Comparison of ENCODE assay signal across 22 cellular contexts in genomic region chr6:99216959-99217358, GRCh38.
A peak's percentile ranks its signal among the peaks of the same experiment; 100 is the strongest.
DNase-seq lines count a peak whose midpoint lies in the region; ATAC-seq, FAIRE-seq and TF ChIP-seq lines count a peak whose summit lies in the region.
"Had no signal": no experiment of that assay in that cellular context is flagged by ENCODE, and none has a peak within 500 bp of the region (broad histone marks: within the 10 kb centered on the region; RNA-seq: fewer than 3 reads in every experiment).

No MANE protein-coding gene starts in this region.

- no peak for TF ChIP-seq CTCF in K562 (IDR thresholded peaks at IDR 0.05 in 2 of 3, conservative IDR thresholded peaks at IDR 0.05 in 1 of 3; ENCODE audit: insufficient read depth in 2 of 3, low read depth in 1 of 3, low read length in 3 of 3)
- TF ChIP-seq CTCF in Caco-2 (IDR thresholded peaks at IDR 0.05; ENCODE audit: insufficient read depth in 1 of 2, low read depth in 1 of 2, low read length in 1 of 2, severe bottlenecking in 1 of 2, unreplicated experiment in 1 of 2), result no peak

- H3K79me2 ChIP-seq in K562 (ENCODE audit: control insufficient read depth, insufficient read depth, low read length), result no peaks in the 10 kb centered on the region

- no peaks in the 10 kb centered on the region for H3K36me3 Mint-ChIP-seq in Caco-2 (ENCODE audit: insufficient read depth, unreplicated experiment)
- H3K36me3 Mint-ChIP-seq: CD4-positive, alpha-beta memory T cell; IgD-negative memory B cell had no signal

- H3K27me3 Mint-ChIP-seq in Caco-2 (ENCODE audit: insufficient read depth, unreplicated experiment), result peaks cover 8% of the 10 kb centered on the region
- H3K27me3 Mint-ChIP-seq: IgD-negative memory B cell had no signal

- H3K27ac Mint-ChIP-seq in Caco-2 (ENCODE audit: unreplicated experiment), result no peak overlapping the region
- H3K27ac Mint-ChIP-seq: CD4-positive, alpha-beta memory T cell; IgD-negative memory B cell had no signal

- H3K4me3 ChIP-seq in K562, result no peak overlapping the region
- no peak overlapping the region for H3K4me3 ChIP-seq in Caco-2 (ENCODE audit: low read depth, low read length)
- H3K4me3 ChIP-seq: GM23248 had no signal

- DNase-seq in HT1080 (ENCODE audit: low read depth), result peak; percentile 6
- no peak for DNase-seq in K562 (ENCODE audit: extremely low read depth in 1 of 4, low spot score in 3 of 4)
- DNase-seq in iPS-NIHi7 (ENCODE audit: extremely low spot score), result peak; percentile 35
- no peak for DNase-seq in activated CD4-positive, alpha-beta T cell treated with anti-CD3 and anti-CD28 coated beads for 4 hours
- DNase-seq in effector CD8-positive, alpha-beta T cell (lab: John Stamatoyannopoulos, UW), result no peak
- DNase-seq in NCI-H2107 (lab: John Stamatoyannopoulos, UW), result no peak
- no peak for DNase-seq in Caco-2
- DNase-seq: C1 segment of cervical spinal cord; CD4-positive, alpha-beta memory T cell; COR-L47; GM23248; NCI-H1048; NCI-H1417 treated with DMSO at 0.1 percent for 48 hours; NCI-H187; NCI-H2081 treated with DMSO at 0.1 percent for 48 hours; NCI-H446 treated with DMSO at 0.1 percent for 48 hours; NCI-H526 treated with DMSO at 0.1 percent for 48 hours; SHP77 had no signal

- H3K9me3 Mint-ChIP-seq in Caco-2 (ENCODE audit: unreplicated experiment), result no peaks in the 10 kb centered on the region
- H3K9me3 Mint-ChIP-seq: IgD-negative memory B cell had no signal

- no peak for TF ChIP-seq POLR2A in K562 (conservative IDR thresholded peaks at IDR 0.05)

- no peaks in the 10 kb centered on the region for H3K4me1 Mint-ChIP-seq in Caco-2 (ENCODE audit: low read depth, unreplicated experiment)
- H3K4me1 Mint-ChIP-seq: IgD-negative memory B cell had no signal

- in situ Hi-C loops in K562 (cut with MboI), result no loop called here

- no peak for FAIRE-seq in K562 (lab: Jason Lieb, UNC)
- FAIRE-seq: G401.6 had no signal

- CTCF ChIA-PET in K562 (lab: Yijun Ruan, JAX; ENCODE audit: low intra/inter-chr PET ratio) (no interaction called here), Caco-2 (lab: Charles Lee) (no interaction called here)

- H3K9ac ChIP-seq in K562 (ENCODE audit: insufficient read depth in 1 of 2, low read depth in 2 of 2, low read length in 2 of 2), result no peak overlapping the region
- H3K9ac ChIP-seq: GM23248 had no signal

- H3K9me3 ChIP-seq in K562 (replicated peaks; ENCODE audit: control insufficient read depth, insufficient read depth, low read depth, low read length), result no peaks in the 10 kb centered on the region
- no peaks in the 10 kb centered on the region for H3K9me3 ChIP-seq in Caco-2

- H4K20me1 ChIP-seq in K562 (replicated peaks; ENCODE audit: control insufficient read depth, insufficient read depth, low read length), result no peaks in the 10 kb centered on the region

- H3K36me3 ChIP-seq in K562 (ENCODE audit: control insufficient read depth, insufficient read depth, low read length), result no peaks in the 10 kb centered on the region
- no peaks in the 10 kb centered on the region for H3K36me3 ChIP-seq in Caco-2 (ENCODE audit: control insufficient read depth, insufficient read depth, low read length)

- POLR2A ChIA-PET in K562 (lab: Yijun Ruan, JAX), result no interaction called here
- POLR2A ChIA-PET in Caco-2 (lab: Charles Lee), result no interaction called here

- H3K4me2 ChIP-seq in K562 (ENCODE audit: insufficient read depth, low read length), result no peak overlapping the region

- no peak overlapping the region for H2AFZ ChIP-seq in K562 (ENCODE audit: low read depth, low read length)
- H2AFZ ChIP-seq: GM23248 had no signal

- peak; percentile 54; the same call in 2 of the 3 replicates for ATAC-seq in K562
- ATAC-seq: Panc1 had no signal

- TF ChIP-seq RAD21 in K562 (CRISPR knock-in tag; conservative IDR thresholded peaks at IDR 0.05 in 1 of 2, IDR thresholded peaks at IDR 0.05 in 1 of 2), result no peak

- H3K9me1 ChIP-seq in K562 (ENCODE audit: control insufficient read depth, insufficient read depth, low read length), result no peaks in the 10 kb centered on the region

- H3K27me3 ChIP-seq in K562 (ENCODE audit: control insufficient read depth in 2 of 2, insufficient read depth in 2 of 2, low read length in 2 of 2) (no peaks in the 10 kb centered on the region), Caco-2 (replicated peaks; ENCODE audit: control insufficient read depth, insufficient read depth, low read length) (no peaks in the 10 kb centered on the region)

- no peak overlapping the region for H3K27ac ChIP-seq in K562 (ENCODE audit: extremely low read depth, low read depth, low read length)
- H3K27ac ChIP-seq: GM23248, RWPE1 had no signal

- TF ChIP-seq EP300 in K562 (IDR thresholded peaks at IDR 0.05; ENCODE audit: low read length), result no peak

- 0% methylated on average over 6 of the region's 6 CpGs for WGBS in K562 (ENCODE audit: insufficient coverage, low coverage, missing lambda C conversion rate)

- H3K4me1 ChIP-seq in K562 (replicated peaks in 1 of 2; ENCODE audit: control insufficient read depth in 2 of 2, insufficient read depth in 2 of 2, low read length in 2 of 2) (no peaks in the 10 kb centered on the region), Caco-2 (no peaks in the 10 kb centered on the region)

- no peak overlapping the region for H3K4me3 Mint-ChIP-seq in Caco-2 (ENCODE audit: unreplicated experiment)
- H3K4me3 Mint-ChIP-seq: CD4-positive, alpha-beta memory T cell; IgD-negative memory B cell had no signal

- intact Hi-C loops in K562 (cut with micrococcal nuclease), result no loop called here
- intact Hi-C loops in Caco-2 (cut with micrococcal nuclease; ENCODE audit: unreplicated experiment), result no loop called here

- BruUV-seq in K562 (replicated peaks; lab: Mats Ljungman, UMichigan), result no TSS peak
- no TSS peak for BruUV-seq in Caco-2 (replicated peaks; lab: Mats Ljungman, UMichigan)

TF ChIP-seq in K562, 482 proteins besides CTCF, POLR2A, EP300 and RAD21:
- no peak for TF ChIP-seq ELF2 (CRISPR knock-in tag; IDR thresholded peaks at IDR 0.05)
- no peak for TF ChIP-seq PATZ1 (CRISPR knock-in tag; IDR thresholded peaks at IDR 0.05; ENCODE audit: borderline replicate concordance)
- no peak for TF ChIP-seq MCM5 (IDR thresholded peaks at IDR 0.05; ENCODE audit: low read depth)
- no peak for TF ChIP-seq SIN3B (IDR thresholded peaks at IDR 0.05; ENCODE audit: low read depth)
- TF ChIP-seq REST (CRISPR knock-in tag; IDR thresholded peaks at IDR 0.05; ENCODE audit: low read depth), result no peak
- TF ChIP-seq SAP30 (IDR thresholded peaks at IDR 0.05; ENCODE audit: borderline replicate concordance, insufficient read depth, low read depth, low read length, poor library complexity, severe bottlenecking), result no peak
- TF ChIP-seq ZFX (CRISPR knock-in tag; IDR thresholded peaks at IDR 0.05), result no peak
- TF ChIP-seq STAG1 (CRISPR knock-in tag; IDR thresholded peaks at IDR 0.05; ENCODE audit: borderline replicate concordance), result no peak
- TF ChIP-seq SLC30A9 (CRISPR knock-in tag; IDR thresholded peaks at IDR 0.05), result no peak
- TF ChIP-seq ZNF239 (CRISPR knock-in tag; IDR thresholded peaks at IDR 0.05), result no peak

Comparison
In these comparisons a context has a peak if more than half of its experiments do, and no peak if none do; other contexts are left out.
1. DNase-seq: peak in HT1080 (single experiment) and iPS-NIHi7 (single experiment); none in K562 (0 of 4), activated CD4-positive, alpha-beta T cell treated with anti-CD3 and anti-CD28 coated beads for 4 hours (0 of 2), effector CD8-positive, alpha-beta T cell (single experiment), NCI-H2107 (single experiment) and Caco-2 (0 of 2).